In the genomic region with DNA sequence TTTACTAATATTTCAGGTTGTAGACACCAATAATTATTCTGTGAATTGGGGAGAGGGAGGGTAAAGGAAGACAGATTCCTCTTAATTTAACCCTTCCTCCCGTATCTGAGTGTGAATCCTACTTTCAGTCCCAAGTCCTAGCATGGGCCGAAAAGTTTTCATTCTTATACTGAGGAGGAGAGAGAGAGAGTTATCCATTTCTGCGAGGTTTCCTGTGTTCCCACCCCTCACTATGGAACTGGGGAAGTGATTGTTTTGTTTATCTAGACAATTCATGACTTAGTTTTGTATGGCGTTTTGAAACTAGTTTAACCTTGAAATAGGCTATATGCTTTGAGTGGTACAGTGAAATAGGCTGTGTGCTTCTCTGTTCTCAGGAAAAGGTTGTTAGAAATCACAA, we compare ENCODE assay signal across 12 cellular contexts.
DNase-seq lines count a peak whose midpoint lies in the region; ATAC-seq and TF ChIP-seq lines count a peak whose summit lies in the region.
"Had no signal": no experiment of that assay in that cellular context is flagged by ENCODE, and none has a peak within 500 bp of the region (broad histone marks: within the 10 kb centered on the region; RNA-seq: fewer than 3 reads in every experiment).

No MANE protein-coding gene starts in this region.

- intact Hi-C loops in esophagus squamous epithelium (cut with DNase I): no loop called here

- no peaks in the 10 kb centered on the region for H3K36me3 Mint-ChIP-seq in nephron progenitor cell (ENCODE audit: low read depth)

- H3K9me3 ChIP-seq in ES-I3 (ENCODE audit: control insufficient read depth, insufficient read depth, low read length) (no peaks in the 10 kb centered on the region), esophagus squamous epithelium (no peaks in the 10 kb centered on the region)
- H3K9me3 ChIP-seq: Caco-2, gastroesophageal sphincter, neutrophil had no signal

- H2AFZ ChIP-seq in KMS-11 (ENCODE audit: low read depth): peak overlapping the region; percentile 72; the same call in 1 of the 2 replicates

- no peak for ATAC-seq in GM18505 (IDR thresholded peaks at IDR 0.05; ENCODE audit: unreplicated experiment)

- H3K27ac ChIP-seq in KMS-11 (no peak overlapping the region), esophagus squamous epithelium (no peak overlapping the region)
- H3K27ac ChIP-seq: gastroesophageal sphincter, neutrophil had no signal

- TF ChIP-seq CTCF in KMS-11 (conservative IDR thresholded peaks at IDR 0.05; ENCODE audit: low read depth, low read length) (no peak), choroid plexus epithelial cell (conservative IDR thresholded peaks at IDR 0.05; ENCODE audit: low read depth, low read length) (no peak), nephron progenitor cell (IDR thresholded peaks at IDR 0.05) (no peak), esophagus squamous epithelium (IDR thresholded peaks at IDR 0.05) (no peak)

- no peaks in the 10 kb centered on the region for H3K9me3 Mint-ChIP-seq in nephron progenitor cell

- H3K27ac Mint-ChIP-seq in nephron progenitor cell: no peak overlapping the region

- DNase-seq in choroid plexus epithelial cell (ENCODE audit: low read depth): no peak
- no peak for DNase-seq in nephron progenitor cell
- DNase-seq in esophagus squamous epithelium (lab: John Stamatoyannopoulos, UW): no peak
- no peak for DNase-seq in MV-4-11 (lab: John Stamatoyannopoulos, UW)
- no peak for DNase-seq in NCI-H2029 treated with DMSO at 0.1 percent for 48 hours (lab: John Stamatoyannopoulos, UW)
- DNase-seq: Caco-2, NCI-H524 treated with DMSO at 0.1 percent for 48 hours had no signal

- peaks cover 45% of the 10 kb centered on the region for H3K27me3 Mint-ChIP-seq in nephron progenitor cell (ENCODE audit: low read depth, poor library complexity)

- H3K4me1 ChIP-seq in ES-I3 (ENCODE audit: insufficient read depth, low read length) (peaks cover 19% of the 10 kb centered on the region), KMS-11 (ENCODE audit: low read depth, poor library complexity, severe bottlenecking) (no peaks in the 10 kb centered on the region), esophagus squamous epithelium (peaks cover 5 to 16% (median 6%) of the 10 kb centered on the region in 3 donors)

- peak overlapping the region; percentile 84 for H3K4me3 Mint-ChIP-seq in nephron progenitor cell

- H3K27me3 ChIP-seq in KMS-11 (ENCODE audit: insufficient read depth, low read depth) (no peaks in the 10 kb centered on the region), esophagus squamous epithelium (peaks cover 0 to 78% (median 2%) of the 10 kb centered on the region in 4 donors)

- H4K20me1 ChIP-seq in KMS-11 (ENCODE audit: insufficient read depth): no peaks in the 10 kb centered on the region

- H3K4me2 ChIP-seq in KMS-11: no peak overlapping the region

- 53 to 62% methylated on average over 4 of the region's 4 CpGs for WGBS in esophagus squamous epithelium, 2 donors

- peaks cover 18% of the 10 kb centered on the region for H3K4me1 Mint-ChIP-seq in nephron progenitor cell

- no peaks in the 10 kb centered on the region for H3K36me3 ChIP-seq in ES-I3 (ENCODE audit: insufficient read depth, low read length)
- H3K36me3 ChIP-seq in KMS-11 (ENCODE audit: insufficient read depth): no peaks in the 10 kb centered on the region
- H3K36me3 ChIP-seq in esophagus squamous epithelium: no peaks in the 10 kb centered on the region
- H3K36me3 ChIP-seq: gastroesophageal sphincter, neutrophil had no signal

- H3K79me2 ChIP-seq in KMS-11 (ENCODE audit: insufficient read depth, low read depth): no peaks in the 10 kb centered on the region

- H3K4me3 ChIP-seq in KMS-11 (IDR thresholded peaks at IDR 0.05; ENCODE audit: insufficient read depth, low read depth, low read length) (no peak overlapping the region), choroid plexus epithelial cell (ENCODE audit: low read depth, low read length) (peak overlapping the region; percentile 64), esophagus squamous epithelium (no peak overlapping the region)

- TF ChIP-seq POLR2A in GM18505 (IDR thresholded peaks at IDR 0.05; ENCODE audit: borderline replicate concordance, extremely low read depth, insufficient read depth, insufficient read length) (no peak), esophagus squamous epithelium (IDR thresholded peaks at IDR 0.05) (no peak)

- peak overlapping the region; percentile 85; the same call in 1 of the 2 replicates for H3K9ac ChIP-seq in ES-I3 (ENCODE audit: low read depth, low read length)
- no peak overlapping the region for H3K9ac ChIP-seq in KMS-11
